ENCODE assay signal across 1 cellular context in genomic region chr20:37406010-37406998, GRCh38.
A peak's percentile ranks its signal among the peaks of the same experiment; 100 is the strongest.
TF ChIP-seq lines count a peak whose summit lies in the region.

No MANE protein-coding gene starts in this region.

TF ChIP-seq in WTC11, 78 proteins besides CTCF, POLR2A, EP300 and RAD21 (continued from another document):
- 0 out of 2 replicates have a peak, but pooled peaks have one; percentile 10 for TF ChIP-seq ZNF121 (CRISPR knock-in tag; IDR thresholded peaks at IDR 0.05)
- TF ChIP-seq ZNF263 (CRISPR knock-in tag; IDR thresholded peaks at IDR 0.05; ENCODE audit: low read depth) = no peak
- TF ChIP-seq ZNF423 (CRISPR knock-in tag; IDR thresholded peaks at IDR 0.05) = no peak
- TF ChIP-seq FOXJ3 (CRISPR knock-in tag; IDR thresholded peaks at IDR 0.05; ENCODE audit: borderline replicate concordance) = no peak
- no peak for TF ChIP-seq MXD4 (CRISPR knock-in tag; IDR thresholded peaks at IDR 0.05; ENCODE audit: borderline replicate concordance)
- no peak for TF ChIP-seq ZNF317 (CRISPR knock-in tag; IDR thresholded peaks at IDR 0.05; ENCODE audit: borderline replicate concordance, low read depth)
- no peak for TF ChIP-seq HMGXB4 (CRISPR knock-in tag; IDR thresholded peaks at IDR 0.05)
- peak; percentile 83 for TF ChIP-seq TEAD1 (CRISPR knock-in tag; IDR thresholded peaks at IDR 0.05)
- peak; percentile 89 for TF ChIP-seq GABPB1 (CRISPR knock-in tag; IDR thresholded peaks at IDR 0.05)
- TF ChIP-seq, protein P1, sequence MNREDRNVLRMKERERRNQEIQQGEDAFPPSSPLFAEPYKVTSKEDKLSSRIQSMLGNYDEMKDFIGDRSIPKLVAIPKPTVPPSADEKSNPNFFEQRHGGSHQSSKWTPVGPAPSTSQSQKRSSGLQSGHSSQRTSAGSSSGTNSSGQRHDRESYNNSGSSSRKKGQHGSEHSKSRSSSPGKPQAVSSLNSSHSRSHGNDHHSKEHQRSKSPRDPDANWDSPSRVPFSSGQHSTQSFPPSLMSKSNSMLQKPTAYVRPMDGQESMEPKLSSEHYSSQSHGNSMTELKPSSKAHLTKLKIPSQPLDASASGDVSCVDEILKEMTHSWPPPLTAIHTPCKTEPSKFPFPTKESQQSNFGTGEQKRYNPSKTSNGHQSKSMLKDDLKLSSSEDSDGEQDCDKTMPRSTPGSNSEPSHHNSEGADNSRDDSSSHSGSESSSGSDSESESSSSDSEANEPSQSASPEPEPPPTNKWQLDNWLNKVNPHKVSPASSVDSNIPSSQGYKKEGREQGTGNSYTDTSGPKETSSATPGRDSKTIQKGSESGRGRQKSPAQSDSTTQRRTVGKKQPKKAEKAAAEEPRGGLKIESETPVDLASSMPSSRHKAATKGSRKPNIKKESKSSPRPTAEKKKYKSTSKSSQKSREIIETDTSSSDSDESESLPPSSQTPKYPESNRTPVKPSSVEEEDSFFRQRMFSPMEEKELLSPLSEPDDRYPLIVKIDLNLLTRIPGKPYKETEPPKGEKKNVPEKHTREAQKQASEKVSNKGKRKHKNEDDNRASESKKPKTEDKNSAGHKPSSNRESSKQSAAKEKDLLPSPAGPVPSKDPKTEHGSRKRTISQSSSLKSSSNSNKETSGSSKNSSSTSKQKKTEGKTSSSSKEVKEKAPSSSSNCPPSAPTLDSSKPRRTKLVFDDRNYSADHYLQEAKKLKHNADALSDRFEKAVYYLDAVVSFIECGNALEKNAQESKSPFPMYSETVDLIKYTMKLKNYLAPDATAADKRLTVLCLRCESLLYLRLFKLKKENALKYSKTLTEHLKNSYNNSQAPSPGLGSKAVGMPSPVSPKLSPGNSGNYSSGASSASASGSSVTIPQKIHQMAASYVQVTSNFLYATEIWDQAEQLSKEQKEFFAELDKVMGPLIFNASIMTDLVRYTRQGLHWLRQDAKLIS (CRISPR knock-in tag; IDR thresholded peaks at IDR 0.05; ENCODE audit: borderline replicate concordance) = no peak
- TF ChIP-seq ZNF425 (CRISPR knock-in tag; conservative IDR thresholded peaks at IDR 0.05) = no peak
- TF ChIP-seq E2F1 (CRISPR knock-in tag; IDR thresholded peaks at IDR 0.05) = no peak
- TF ChIP-seq TP53 (CRISPR knock-in tag; IDR thresholded peaks at IDR 0.05) = no peak
- 0 out of 2 replicates have a peak, but pooled peaks have one; percentile 29 for TF ChIP-seq ZBTB21 (CRISPR knock-in tag; IDR thresholded peaks at IDR 0.05; ENCODE audit: borderline replicate concordance)
- TF ChIP-seq, protein P2, sequence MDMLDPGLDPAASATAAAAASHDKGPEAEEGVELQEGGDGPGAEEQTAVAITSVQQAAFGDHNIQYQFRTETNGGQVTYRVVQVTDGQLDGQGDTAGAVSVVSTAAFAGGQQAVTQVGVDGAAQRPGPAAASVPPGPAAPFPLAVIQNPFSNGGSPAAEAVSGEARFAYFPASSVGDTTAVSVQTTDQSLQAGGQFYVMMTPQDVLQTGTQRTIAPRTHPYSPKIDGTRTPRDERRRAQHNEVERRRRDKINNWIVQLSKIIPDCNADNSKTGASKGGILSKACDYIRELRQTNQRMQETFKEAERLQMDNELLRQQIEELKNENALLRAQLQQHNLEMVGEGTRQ (CRISPR knock-in tag; IDR thresholded peaks at IDR 0.05) = peak; percentile 67
- peak; percentile 75; the same call in 1 of the 2 replicates for TF ChIP-seq MYBL2 (CRISPR knock-in tag; IDR thresholded peaks at IDR 0.05)
- no peak for TF ChIP-seq ZNF281 (CRISPR knock-in tag; IDR thresholded peaks at IDR 0.05)
- TF ChIP-seq, protein P3, sequence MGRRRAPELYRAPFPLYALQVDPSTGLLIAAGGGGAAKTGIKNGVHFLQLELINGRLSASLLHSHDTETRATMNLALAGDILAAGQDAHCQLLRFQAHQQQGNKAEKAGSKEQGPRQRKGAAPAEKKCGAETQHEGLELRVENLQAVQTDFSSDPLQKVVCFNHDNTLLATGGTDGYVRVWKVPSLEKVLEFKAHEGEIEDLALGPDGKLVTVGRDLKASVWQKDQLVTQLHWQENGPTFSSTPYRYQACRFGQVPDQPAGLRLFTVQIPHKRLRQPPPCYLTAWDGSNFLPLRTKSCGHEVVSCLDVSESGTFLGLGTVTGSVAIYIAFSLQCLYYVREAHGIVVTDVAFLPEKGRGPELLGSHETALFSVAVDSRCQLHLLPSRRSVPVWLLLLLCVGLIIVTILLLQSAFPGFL (CRISPR knock-in tag; IDR thresholded peaks at IDR 0.05; ENCODE audit: borderline replicate concordance) = peak; percentile 64; the same call in 1 of the 2 replicates
- TF ChIP-seq FOXP1 (CRISPR knock-in tag; IDR thresholded peaks at IDR 0.05; ENCODE audit: borderline replicate concordance) = peak; percentile 97
- no peak for TF ChIP-seq NFATC4 (CRISPR knock-in tag; IDR thresholded peaks at IDR 0.05)
- peak; percentile 96 for TF ChIP-seq MAX (CRISPR knock-in tag; IDR thresholded peaks at IDR 0.05)
- TF ChIP-seq CDX4 (CRISPR knock-in tag; IDR thresholded peaks at IDR 0.05; ENCODE audit: borderline replicate concordance) = no peak
- TF ChIP-seq EMX1 (CRISPR knock-in tag; IDR thresholded peaks at IDR 0.05) = peak; percentile 82; the same call in 1 of the 2 replicates
- no peak for TF ChIP-seq HMGA2 (CRISPR knock-in tag; IDR thresholded peaks at IDR 0.05)
- TF ChIP-seq NFYB (CRISPR knock-in tag; conservative IDR thresholded peaks at IDR 0.05; ENCODE audit: low read depth) = no peak
- no peak for TF ChIP-seq ZNF671 (CRISPR knock-in tag; IDR thresholded peaks at IDR 0.05)
- 0 out of 2 replicates have a peak, but pooled peaks have one; percentile 63 for TF ChIP-seq PRRX2 (CRISPR knock-in tag; IDR thresholded peaks at IDR 0.05)
- TF ChIP-seq CBFB (CRISPR knock-in tag; IDR thresholded peaks at IDR 0.05; ENCODE audit: low read depth) = no peak
- TF ChIP-seq NFE2L1 (CRISPR knock-in tag; IDR thresholded peaks at IDR 0.05) = peak; percentile 88; the same call in 1 of the 2 replicates
TF ChIP-seq in WTC11: peak in this region for 26.
